20 cellular contexts compared by ENCODE assay signal in genomic region chr3:153539263-153539662, GRCh38.
DNase-seq lines count a peak whose midpoint lies in the region; ATAC-seq, FAIRE-seq and TF ChIP-seq lines count a peak whose summit lies in the region.
"Had no signal": no experiment of that assay in that cellular context is flagged by ENCODE, and none has a peak within 500 bp of the region (broad histone marks: within the 10 kb centered on the region; RNA-seq: fewer than 3 reads in every experiment).

No MANE protein-coding gene starts in this region.

- no peak overlapping the region for H3K4ac ChIP-seq in IMR-90 (ENCODE audit: low read depth, low read length)

- dilution Hi-C loops in IMR-90 (cut with HindIII; ENCODE audit: low sequenced_read_pairs, unreplicated experiment): no loop called here

- H3K4me3 ChIP-seq in HepG2 (replicated peaks in 1 of 3; ENCODE audit: insufficient read depth in 1 of 3, low read depth in 2 of 3, low read length in 3 of 3): no peak overlapping the region
- no peak overlapping the region for H3K4me3 ChIP-seq in right lobe of liver
- H3K4me3 ChIP-seq in IMR-90 (ENCODE audit: insufficient read depth, low read depth, low read length): no peak overlapping the region
- H3K4me3 ChIP-seq in K562: no peak overlapping the region
- H3K4me3 ChIP-seq: BLaER1 treated with 17β-estradiol and CSF1 and Interleukin-3, amounts not matched to agents 10 nM and 100 nM had no signal

- H2BK5ac ChIP-seq in IMR-90 (ENCODE audit: low read depth, low read length, poor library complexity, severe bottlenecking): no peak overlapping the region

- BruUV-seq in HepG2 (replicated peaks; lab: Mats Ljungman, UMichigan) (no TSS peak), IMR-90 (replicated peaks; lab: Mats Ljungman, UMichigan) (no TSS peak), K562 (replicated peaks; lab: Mats Ljungman, UMichigan) (no TSS peak)

- no peak overlapping the region for H3K14ac ChIP-seq in IMR-90 (replicated peaks; ENCODE audit: low read depth, low read length)

- H3K27me3 ChIP-seq in HepG2 (ENCODE audit: control insufficient read depth in 1 of 2, insufficient read depth in 2 of 2, low read length in 2 of 2): no peaks in the 10 kb centered on the region
- H3K27me3 ChIP-seq in right lobe of liver: no peaks in the 10 kb centered on the region
- no peaks in the 10 kb centered on the region for H3K27me3 ChIP-seq in IMR-90 (ENCODE audit: control insufficient read depth, insufficient read depth, low read length)
- no peaks in the 10 kb centered on the region for H3K27me3 ChIP-seq in K562 (ENCODE audit: control insufficient read depth in 2 of 2, insufficient read depth in 2 of 2, low read length in 2 of 2)
- H3K27me3 ChIP-seq: BLaER1 treated with 17β-estradiol and CSF1 and Interleukin-3, amounts not matched to agents 10 nM and 100 nM had no signal

- H3K4me1 ChIP-seq in HepG2 (ENCODE audit: insufficient read depth, low read length): no peaks in the 10 kb centered on the region
- no peaks in the 10 kb centered on the region for H3K4me1 ChIP-seq in right lobe of liver
- H3K4me1 ChIP-seq in IMR-90 (ENCODE audit: control insufficient read depth, insufficient read depth, low read length): no peaks in the 10 kb centered on the region
- H3K4me1 ChIP-seq in K562 (replicated peaks in 1 of 2; ENCODE audit: control insufficient read depth in 2 of 2, insufficient read depth in 2 of 2, low read length in 2 of 2): no peaks in the 10 kb centered on the region
- H3K4me1 ChIP-seq: BLaER1 treated with 17β-estradiol and CSF1 and Interleukin-3, amounts not matched to agents 10 nM and 100 nM; Caco-2 had no signal

- no peaks in the 10 kb centered on the region for H3K79me2 ChIP-seq in HepG2 (ENCODE audit: insufficient read depth, low read length)
- no peaks in the 10 kb centered on the region for H3K79me2 ChIP-seq in K562 (ENCODE audit: control insufficient read depth, insufficient read depth, low read length)

- no peak overlapping the region for H2BK20ac ChIP-seq in IMR-90 (ENCODE audit: low read depth, low read length)

- CTCF ChIA-PET in HepG2 (lab: Yijun Ruan, JAX; ENCODE audit: low intra/inter-chr PET ratio, low total read pairs) (no interaction called here), IMR-90 (lab: Yijun Ruan, JAX) (interaction anchor here (0.7 to 0.8 kb wide), 2 partner anchors 420 to 542 kb away, joined by 4 to 6 read pairs; no protein-coding TSS in a partner anchor), K562 (lab: Yijun Ruan, JAX; ENCODE audit: low intra/inter-chr PET ratio) (no interaction called here)

- no peak overlapping the region for H3K23ac ChIP-seq in IMR-90 (ENCODE audit: low read depth, low read length)

- H3K9me1 ChIP-seq in IMR-90 (ENCODE audit: insufficient read depth, low read length): no peaks in the 10 kb centered on the region
- H3K9me1 ChIP-seq in K562 (ENCODE audit: control insufficient read depth, insufficient read depth, low read length): no peaks in the 10 kb centered on the region

- no peaks in the 10 kb centered on the region for H3K79me1 ChIP-seq in IMR-90 (ENCODE audit: low read depth in 1 of 2, low read length in 2 of 2)

- H4K5ac ChIP-seq in IMR-90 (ENCODE audit: low read depth, low read length): no peak overlapping the region

- intact Hi-C loops in HepG2 (cut with micrococcal nuclease; ENCODE audit: unreplicated experiment): no loop called here
- intact Hi-C loops in right lobe of liver (cut with DNase I): no loop called here
- intact Hi-C loops in IMR-90 (cut with micrococcal nuclease): no loop called here
- intact Hi-C loops in K562 (cut with micrococcal nuclease): no loop called here

- no peak for FAIRE-seq in HepG2 (lab: Jason Lieb, UNC)
- FAIRE-seq in K562 (lab: Jason Lieb, UNC): no peak
- FAIRE-seq: D721Med, G401.6, GM12891 had no signal

- H4K91ac ChIP-seq in IMR-90 (ENCODE audit: insufficient read depth, low read depth, low read length): no peak overlapping the region

- 0% methylated on average over 1 of the region's 1 CpG for WGBS in HepG2 (ENCODE audit: low lambda C conversion rate)
- 30% methylated on average over 1 of the region's 1 CpG for whole genome bisulfite sequencing in right lobe of liver (ENCODE audit: insufficient coverage, low coverage, low lambda C conversion rate, missing lambda C conversion rate)
- no CpG with 5 or more reads among the region's 1 CpG for WGBS in IMR-90 (ENCODE audit: extremely low coverage in 2 of 2, insufficient read length in 1 of 2), 2 experiments
- WGBS in K562 (ENCODE audit: insufficient coverage, low coverage, missing lambda C conversion rate): 0% methylated on average over 1 of the region's 1 CpG

- no peak overlapping the region for H4K8ac ChIP-seq in IMR-90 (ENCODE audit: low read depth in 2 of 2, low read length in 2 of 2)

- TF ChIP-seq POLR2A in HepG2 (IDR thresholded peaks at IDR 0.05; ENCODE audit: insufficient read depth in 1 of 2, low read depth in 2 of 2, low read length in 2 of 2) (no peak), right lobe of liver (IDR thresholded peaks at IDR 0.05) (no peak), IMR-90 (IDR thresholded peaks at IDR 0.05; ENCODE audit: low read depth, low read length) (no peak), K562 (conservative IDR thresholded peaks at IDR 0.05) (no peak)

- in situ Hi-C loops in HepG2 (cut with HindIII; ENCODE audit: extremely low pct_ligation_motif_present, low pct_unique_long_range_greater_than_20kb) (no loop called here), IMR-90 (cut with MboI; ENCODE audit: low sequenced_read_pairs) (no loop called here), K562 (cut with MboI) (no loop called here)

- no peaks in the 10 kb centered on the region for H4K20me1 ChIP-seq in HepG2 (ENCODE audit: insufficient read depth, low read length)
- H4K20me1 ChIP-seq in IMR-90 (ENCODE audit: insufficient read depth, low read length): no peaks in the 10 kb centered on the region
- H4K20me1 ChIP-seq in K562 (replicated peaks; ENCODE audit: control insufficient read depth, insufficient read depth, low read length): no peaks in the 10 kb centered on the region
- H4K20me1 ChIP-seq: BLaER1 treated with 17β-estradiol and CSF1 and Interleukin-3, amounts not matched to agents 10 nM and 100 nM had no signal

- H3K9ac ChIP-seq in HepG2 (ENCODE audit: insufficient read depth, low read depth, low read length) (no peak overlapping the region), IMR-90 (ENCODE audit: low read depth, low read length) (no peak overlapping the region), K562 (ENCODE audit: insufficient read depth in 1 of 2, low read depth in 2 of 2, low read length in 2 of 2) (no peak overlapping the region)
- H3K9ac ChIP-seq: BLaER1 treated with 17β-estradiol and CSF1 and Interleukin-3, amounts not matched to agents 10 nM and 100 nM had no signal

- H3K36me3 ChIP-seq in HepG2 (replicated peaks in 1 of 2; ENCODE audit: control insufficient read depth in 1 of 2, insufficient read depth in 2 of 2, low read length in 2 of 2): no peaks in the 10 kb centered on the region
- no peaks in the 10 kb centered on the region for H3K36me3 ChIP-seq in right lobe of liver
- no peaks in the 10 kb centered on the region for H3K36me3 ChIP-seq in IMR-90 (ENCODE audit: control insufficient read depth, insufficient read depth, low read length)
- no peaks in the 10 kb centered on the region for H3K36me3 ChIP-seq in K562 (ENCODE audit: control insufficient read depth, insufficient read depth, low read length)
- H3K36me3 ChIP-seq: BLaER1 treated with 17β-estradiol and CSF1 and Interleukin-3, amounts not matched to agents 10 nM and 100 nM had no signal

- H3K27ac ChIP-seq in HepG2 (ENCODE audit: extremely low read length, insufficient read depth, low read length) (no peak overlapping the region), right lobe of liver (no peak overlapping the region), IMR-90 (ENCODE audit: insufficient read depth, low read length) (no peak overlapping the region), K562 (ENCODE audit: extremely low read depth, low read depth, low read length) (no peak overlapping the region)
- H3K27ac ChIP-seq: 22Rv1; BLaER1 treated with 17β-estradiol and CSF1 and Interleukin-3, amounts not matched to agents 10 nM and 100 nM; C4-2B had no signal

- no peak overlapping the region for H2AK5ac ChIP-seq in IMR-90 (ENCODE audit: low read depth, low read length)

- TF ChIP-seq EP300 in HepG2 (IDR thresholded peaks at IDR 0.05; ENCODE audit: low read depth in 2 of 2, low read length in 2 of 2) (no peak), HepG2 (CRISPR knock-in tag; IDR thresholded peaks at IDR 0.05; ENCODE audit: borderline replicate concordance) (no peak), K562 (IDR thresholded peaks at IDR 0.05; ENCODE audit: low read length) (no peak)

- no peak overlapping the region for H3K4me2 ChIP-seq in HepG2 (ENCODE audit: low read depth, low read length)
- H3K4me2 ChIP-seq in IMR-90 (ENCODE audit: low read depth, low read length): no peak overlapping the region
- H3K4me2 ChIP-seq in K562 (ENCODE audit: insufficient read depth, low read length): no peak overlapping the region
- H3K4me2 ChIP-seq: BLaER1 treated with 17β-estradiol and CSF1 and Interleukin-3, amounts not matched to agents 10 nM and 100 nM had no signal

- ATAC-seq in HepG2: no peak
- ATAC-seq in right lobe of liver: no peak
- no peak for ATAC-seq in IMR-90 (ENCODE audit: low read depth)
- no peak for ATAC-seq in K562
- no peak for ATAC-seq in HG03097 (IDR thresholded peaks at IDR 0.05; ENCODE audit: low FRiP score, unreplicated experiment)
- ATAC-seq in HG03025 (IDR thresholded peaks at IDR 0.05; ENCODE audit: low FRiP score, unreplicated experiment): no peak
- ATAC-seq: CD8-positive, alpha-beta T cell had no signal

- H2BK15ac ChIP-seq in IMR-90 (ENCODE audit: low read depth, low read length): no peak overlapping the region

- H3K56ac ChIP-seq in IMR-90 (ENCODE audit: extremely low read depth, insufficient read depth, low read length): no peak overlapping the region

- POLR2A ChIA-PET in HepG2 (lab: Yijun Ruan, JAX): no interaction called here
- POLR2A ChIA-PET in IMR-90 (lab: Charles Lee; ENCODE audit: unreplicated experiment): no interaction called here
- POLR2A ChIA-PET in K562 (lab: Yijun Ruan, JAX): interaction anchor here (0.9 kb wide), 1 partner anchor 26 kb away, joined by 3 read pairs; no protein-coding TSS in a partner anchor

- H2AK9ac ChIP-seq in IMR-90 (replicated peaks; ENCODE audit: low read depth, low read length, poor library complexity): no peak overlapping the region

- no peak overlapping the region for H2BK120ac ChIP-seq in IMR-90 (ENCODE audit: low read depth, low read length)

- TF ChIP-seq RAD21 in HepG2 (CRISPR knock-in tag; IDR thresholded peaks at IDR 0.05) (no peak), IMR-90 (IDR thresholded peaks at IDR 0.05; ENCODE audit: low read length) (no peak), K562 (CRISPR knock-in tag; conservative IDR thresholded peaks at IDR 0.05 in 1 of 2, IDR thresholded peaks at IDR 0.05 in 1 of 2) (no peak)

- no peak overlapping the region for H3K18ac ChIP-seq in IMR-90 (ENCODE audit: low read depth, low read length)

- H2AFZ ChIP-seq in HepG2 (ENCODE audit: low read length) (no peak overlapping the region), IMR-90 (replicated peaks; ENCODE audit: low read length, poor library complexity) (no peak overlapping the region), K562 (ENCODE audit: low read depth, low read length) (no peak overlapping the region)

- DNase-seq in HepG2 (ENCODE audit: low spot score): no peak
- no peak for DNase-seq in right lobe of liver
- DNase-seq in IMR-90: no peak
- DNase-seq in K562 (ENCODE audit: extremely low read depth in 1 of 4, low spot score in 3 of 4): no peak
- DNase-seq in MV-4-11 (lab: John Stamatoyannopoulos, UW): no peak
- DNase-seq: AML-193; Caco-2; Calu3; CD4-positive, alpha-beta T cell; CD8-positive, alpha-beta T cell; DMS79 treated with DMSO at 0.1 percent for 48 hours; GF-D8 had no signal

- H3K9me3 ChIP-seq in HepG2 (ENCODE audit: low read length): no peaks in the 10 kb centered on the region
- no peaks in the 10 kb centered on the region for H3K9me3 ChIP-seq in right lobe of liver
- H3K9me3 ChIP-seq in IMR-90 (ENCODE audit: control insufficient read depth, insufficient read depth, low read length): no peaks in the 10 kb centered on the region
- H3K9me3 ChIP-seq in K562 (replicated peaks; ENCODE audit: control insufficient read depth, insufficient read depth, low read depth, low read length): no peaks in the 10 kb centered on the region
- H3K9me3 ChIP-seq: Caco-2 had no signal

- TF ChIP-seq CTCF in HepG2 (CRISPR knock-in tag; IDR thresholded peaks at IDR 0.05) (no peak), right lobe of liver (IDR thresholded peaks at IDR 0.05) (no peak), IMR-90 (conservative IDR thresholded peaks at IDR 0.05; ENCODE audit: low read depth, low read length) (no peak), K562 (IDR thresholded peaks at IDR 0.05 in 2 of 3, conservative IDR thresholded peaks at IDR 0.05 in 1 of 3; ENCODE audit: insufficient read depth in 2 of 3, low read depth in 1 of 3, low read length in 3 of 3) (no peak)

Comparison
In these comparisons a context has a peak if more than half of its experiments do, and no peak if none do; other contexts are left out.
1. Of the 241 proteins assayed by ChIP-seq in both HepG2 and K562: peak only in HepG2: MAFF; only in K562: none; in both: none; in neither: 239; mixed calls (peak in some experiments, not most) for 1.